17 cellular contexts compared by ENCODE assay signal in genomic region chr17:19017401-19017800, GRCh38. TPM values are rescaled to one million over a fixed set of nuclear protein-coding genes. Genes with fewer than 3 reads are reported as not detected.
"Had no signal": no experiment of that assay in that cellular context is flagged by ENCODE, and none has a peak within 500 bp of the region (broad histone marks: within the 10 kb centered on the region; RNA-seq: fewer than 3 reads in every experiment).

No MANE protein-coding gene starts in this region.

- H3K9me3 ChIP-seq: colonic mucosa, thoracic aorta had no signal

- H3K4me3 Mint-ChIP-seq: activated CD4-positive, alpha-beta memory T cell treated with anti-CD3 and anti-CD28 coated beads, Interleukin-2, amount 10 ng/mL, durations not matched to agents 7 days and 5 days; stimulated activated naive CD8-positive, alpha-beta T cell treated with anti-CD3 and anti-CD28 coated beads, Interleukin-15, Interleukin-2, amounts not matched to agents 100 ng/mL and 50 ng/mL, for 24 hours had no signal

- H3K9me3 Mint-ChIP-seq: activated CD4-positive, alpha-beta memory T cell treated with anti-CD3 and anti-CD28 coated beads, Interleukin-2, amount 10 ng/mL, durations not matched to agents 7 days and 5 days; naive B cell; stimulated activated naive CD8-positive, alpha-beta T cell treated with anti-CD3 and anti-CD28 coated beads, Interleukin-15, Interleukin-2, amounts not matched to agents 100 ng/mL and 50 ng/mL, for 24 hours had no signal

- H3K36me3 ChIP-seq: cardiac muscle cell, colonic mucosa, thoracic aorta had no signal

- DNase-seq: activated CD4-positive, alpha-beta memory T cell treated with anti-CD3 and anti-CD28 coated beads, Interleukin-2, amount 10 ng/mL, durations not matched to agents 7 days and 5 days; activated CD4-positive, alpha-beta T cell treated with anti-CD3 and anti-CD28 coated beads for 1 hour; activated gamma-delta T cell; activated T-cell treated with anti-CD3 and anti-CD28 coated beads, Interleukin-2, amount 50 U/mL, for 48 hours; colonic mucosa; effector CD4-positive, alpha-beta T cell; foreskin melanocyte; islet precursor cell; midbrain; naive B cell; stimulated activated CD4-positive, alpha-beta T cell treated with anti-CD3 and anti-CD28 coated beads, Interleukin-12 subunit alpha, Interleukin-12 subunit beta, amount 100 ng/mL, for 4 hours; SW 1271; T-helper 9 cell had no signal

- H3K27ac ChIP-seq: cardiac muscle cell, colonic mucosa, thoracic aorta had no signal

- ATAC-seq: sciatic nerve had no signal

- H3K4me1 Mint-ChIP-seq: activated CD4-positive, alpha-beta memory T cell treated with anti-CD3 and anti-CD28 coated beads, Interleukin-2, amount 10 ng/mL, durations not matched to agents 7 days and 5 days had no signal

- H3K27me3 Mint-ChIP-seq: stimulated activated naive CD8-positive, alpha-beta T cell treated with anti-CD3 and anti-CD28 coated beads, Interleukin-15, Interleukin-2, amounts not matched to agents 100 ng/mL and 50 ng/mL, for 24 hours had no signal

- H3K36me3 Mint-ChIP-seq: naive B cell had no signal

- H3K27me3 ChIP-seq: cardiac muscle cell, colonic mucosa had no signal

- H3K27ac Mint-ChIP-seq: activated CD4-positive, alpha-beta memory T cell treated with anti-CD3 and anti-CD28 coated beads, Interleukin-2, amount 10 ng/mL, durations not matched to agents 7 days and 5 days; stimulated activated naive CD8-positive, alpha-beta T cell treated with anti-CD3 and anti-CD28 coated beads, Interleukin-15, Interleukin-2, amounts not matched to agents 100 ng/mL and 50 ng/mL, for 24 hours had no signal

- H3K4me3 ChIP-seq: cardiac muscle cell, colonic mucosa, thoracic aorta had no signal

RNA-seq across cellular contexts. Expression of gene GRAP, which starts 29.4 kb away (rescaled TPM):
- polyA plus RNA-seq: cardiac muscle cell had no signal
